In the genomic region with DNA sequence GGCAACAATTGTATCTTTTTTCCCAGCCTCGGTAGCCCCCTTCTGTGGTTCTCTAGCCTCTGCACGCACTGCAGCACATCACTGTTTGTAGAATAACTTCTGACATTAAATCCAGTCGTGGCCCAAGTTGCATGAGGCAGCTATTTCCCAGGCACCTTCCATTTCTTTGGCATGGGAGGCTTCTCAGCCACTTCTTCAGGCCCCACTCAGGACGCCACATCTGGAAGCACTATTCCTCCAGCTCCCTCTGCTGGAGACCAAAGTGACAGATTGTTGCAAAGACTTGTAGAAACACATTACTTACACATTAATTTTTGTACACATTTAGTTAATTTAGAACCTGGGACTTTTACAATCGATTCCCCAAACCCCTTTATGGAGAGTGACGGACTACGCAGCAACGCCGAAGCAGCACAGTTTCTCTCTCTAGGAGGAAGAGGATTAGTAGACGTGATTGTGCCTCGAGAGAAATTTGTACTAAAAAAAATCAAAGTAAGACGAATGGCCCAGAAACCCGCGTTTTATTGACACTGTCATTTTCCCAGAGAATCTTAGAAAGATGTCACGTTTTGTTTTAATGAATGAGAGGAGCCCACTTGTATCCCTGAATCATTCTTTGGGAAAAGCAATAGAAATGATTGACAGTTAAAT, we compare ENCODE assay signal across 1 cellular context.
TF ChIP-seq lines count a peak whose summit lies in the region.

No MANE protein-coding gene starts in this region.

TF ChIP-seq in HEK293, 187 proteins besides CTCF, POLR2A, EP300 and RAD21 (continued from another document):
- no peak for TF ChIP-seq GLIS2 (tag by site-specific recombination; IDR thresholded peaks at IDR 0.05)
